Comparison of ENCODE assay signal across 10 cellular contexts in genomic region chr4:176793060-176793605, GRCh38. TPM values are rescaled to one million over a fixed set of nuclear protein-coding genes. Genes with fewer than 3 reads are reported as not detected.
DNase-seq lines count a peak whose midpoint lies in the region; ATAC-seq, FAIRE-seq and TF ChIP-seq lines count a peak whose summit lies in the region.
"Had no signal": no experiment of that assay in that cellular context is flagged by ENCODE, and none has a peak within 500 bp of the region (broad histone marks: within the 10 kb centered on the region; RNA-seq: fewer than 3 reads in every experiment).

No MANE protein-coding gene starts in this region.

- no peak for TF ChIP-seq CTCF in CD14-positive monocyte (IDR thresholded peaks at IDR 0.05)
- no peak for TF ChIP-seq CTCF in foreskin fibroblast (IDR thresholded peaks at IDR 0.05; ENCODE audit: low read depth, low read length)

- H3K9ac ChIP-seq in rectal smooth muscle tissue (ENCODE audit: low read length): no peak overlapping the region

- peak overlapping the region; percentile 22 for H3K27ac ChIP-seq in SJSA1
- H3K27ac ChIP-seq in rectal smooth muscle tissue (ENCODE audit: low read depth, low read length): no peak overlapping the region

- peaks cover 33% of the 10 kb centered on the region for H3K4me1 ChIP-seq in SJSA1 (replicated peaks)
- H3K4me1 ChIP-seq in rectal smooth muscle tissue (ENCODE audit: control insufficient read depth, insufficient read depth, low read length): peaks cover 2% of the 10 kb centered on the region

- intact Hi-C loops in CD14-positive monocyte (cut with micrococcal nuclease): no loop called here

- no peak for ATAC-seq in GM21528 (IDR thresholded peaks at IDR 0.05; ENCODE audit: low FRiP score, unreplicated experiment)

- H3K27me3 Mint-ChIP-seq in CD14-positive monocyte (ENCODE audit: low read depth in 3 of 3): peaks cover 41 to 55% (median 47%) of the 10 kb centered on the region in 3 donors

- TF ChIP-seq POLR2A in H54 (IDR thresholded peaks at IDR 0.05; ENCODE audit: low read depth, low read length): no peak

- peaks cover 8% of the 10 kb centered on the region for H3K4me1 Mint-ChIP-seq in CD14-positive monocyte

- no peak for DNase-seq in CD14-positive monocyte (ENCODE audit: low spot score)
- peak in 1 of 2 experiments; percentile 28 for DNase-seq in SJSA1 (ENCODE audit: low read depth in 1 of 2, low spot score in 2 of 2)
- DNase-seq in foreskin fibroblast: no peak
- DNase-seq in DMS79 treated with DMSO at 0.1 percent for 48 hours (lab: John Stamatoyannopoulos, UW): no peak
- DNase-seq in GF-D8 (lab: John Stamatoyannopoulos, UW): no peak
- no peak for DNase-seq in H54 (ENCODE audit: insufficient read length, low spot score)
- DNase-seq: activated B cell treated with CpG ODN at 0.5 μM for 24 hours, foreskin melanocyte had no signal

- H3K27me3 ChIP-seq in SJSA1 (replicated peaks) (no peaks in the 10 kb centered on the region), rectal smooth muscle tissue (ENCODE audit: control insufficient read depth, insufficient read depth, low read length) (no peaks in the 10 kb centered on the region)

- no peaks in the 10 kb centered on the region for H3K9me3 ChIP-seq in SJSA1 (replicated peaks)

- H3K36me3 ChIP-seq in SJSA1: no peaks in the 10 kb centered on the region
- no peaks in the 10 kb centered on the region for H3K36me3 ChIP-seq in rectal smooth muscle tissue (ENCODE audit: control insufficient read depth, insufficient read depth, low read length)

- peaks cover 0 to 6% (median 0%) of the 10 kb centered on the region in 7 donors for H3K9me3 Mint-ChIP-seq in CD14-positive monocyte
- H3K9me3 Mint-ChIP-seq: activated B cell treated with CpG ODN at 0.5 μM for 24 hours had no signal

- FAIRE-seq in H54 (lab: Jason Lieb, UNC): no peak

- H3K27ac Mint-ChIP-seq in CD14-positive monocyte: no peak overlapping the region
- H3K27ac Mint-ChIP-seq: activated B cell treated with CpG ODN at 0.5 μM for 24 hours had no signal

- H3K4me3 Mint-ChIP-seq in CD14-positive monocyte: peak overlapping the region; percentile 55 to 82
- H3K4me3 Mint-ChIP-seq: activated B cell treated with CpG ODN at 0.5 μM for 24 hours had no signal

- H3K36me3 Mint-ChIP-seq in CD14-positive monocyte: no peaks in the 10 kb centered on the region

- H3K4me3 ChIP-seq in SJSA1: peak overlapping the region; percentile 56
- peak overlapping the region; percentile 48 to 98 for H3K4me3 ChIP-seq in foreskin fibroblast (ENCODE audit: low read depth in 1 of 2, low read length in 2 of 2)
- peak overlapping the region; percentile 31 for H3K4me3 ChIP-seq in rectal smooth muscle tissue (ENCODE audit: low read length)

RNA-seq across cellular contexts. Expression of gene VEGFC, which starts 0.4 kb away (rescaled TPM):
- polyA plus RNA-seq in CD14-positive monocyte: not detected
- 14.3 and 19.0 TPM in 2 replicates for total RNA-seq in SJSA1 (2014; rRNA removed; shearing (Covaris generic))
- total RNA-seq: activated B cell treated with CpG ODN at 0.5 μM for 24 hours had no signal
